In genomic region chr2:110961024-110961423, GRCh38 we compare ENCODE assay signal across 29 cellular contexts.
"Had no signal": no experiment of that assay in that cellular context is flagged by ENCODE, and none has a peak within 500 bp of the region (broad histone marks: within the 10 kb centered on the region; RNA-seq: fewer than 3 reads in every experiment).

No MANE protein-coding gene starts in this region.

- H3K27me3 ChIP-seq: pancreas, tibial nerve, vagina had no signal

- ATAC-seq: heart left ventricle; left cardiac atrium; left lobe of liver; mucosa of descending colon; naive thymus-derived CD4-positive, alpha-beta T cell; natural killer cell treated with Interleukin-12 subunit alpha and Interleukin-12 subunit beta and Interleukin-15 and Interleukin-18, amount 100 ng/mL, for 72 hours; pancreas; right cardiac atrium; sciatic nerve; stimulated activated effector memory CD8-positive, alpha-beta T cell treated with anti-CD3 and anti-CD28 coated beads, Interleukin-12 subunit alpha, Interleukin-12 subunit beta, amount 100 ng/mL, for 72 hours had no signal

- DNase-seq: heart left ventricle; islet precursor cell; left cardiac atrium; lower lobe of right lung; mesendoderm; midbrain; mucosa of descending colon; naive thymus-derived CD4-positive, alpha-beta T cell; nucleus accumbens; pancreas; posterior cingulate gyrus; retina; right cardiac atrium; spleen; stimulated activated CD4-positive, alpha-beta T cell treated with anti-CD3 and anti-CD28 coated beads, Interleukin-4, amount 100 ng/mL, for 24 hours; stimulated activated naive CD4-positive, alpha-beta T cell had no signal

- H3K9me3 ChIP-seq: heart left ventricle, lower lobe of right lung, mucosa of descending colon, pancreas, prostate gland, spleen, suprapubic skin, thoracic aorta, tibial nerve, vagina had no signal

- H3K4me3 Mint-ChIP-seq: naive thymus-derived CD4-positive, alpha-beta T cell; natural killer cell treated with Interleukin-12 subunit alpha and Interleukin-12 subunit beta and Interleukin-15 and Interleukin-18, amount 100 ng/mL, for 72 hours; neural crest cell; stimulated activated effector memory CD8-positive, alpha-beta T cell treated with anti-CD3 and anti-CD28 coated beads, Interleukin-12 subunit alpha, Interleukin-12 subunit beta, amount 100 ng/mL, for 72 hours; stimulated activated naive CD8-positive, alpha-beta T cell treated with anti-CD3 and anti-CD28 coated beads, Interleukin-15, Interleukin-2, amounts not matched to agents 100 ng/mL and 50 ng/mL, for 24 hours; type B pancreatic cell had no signal

- H3K27ac Mint-ChIP-seq: naive thymus-derived CD4-positive, alpha-beta T cell; natural killer cell treated with Interleukin-12 subunit alpha and Interleukin-12 subunit beta and Interleukin-15 and Interleukin-18, amount 100 ng/mL, for 72 hours; stimulated activated effector memory CD8-positive, alpha-beta T cell treated with anti-CD3 and anti-CD28 coated beads, Interleukin-12 subunit alpha, Interleukin-12 subunit beta, amount 100 ng/mL, for 72 hours; stimulated activated naive CD8-positive, alpha-beta T cell treated with anti-CD3 and anti-CD28 coated beads, Interleukin-15, Interleukin-2, amounts not matched to agents 100 ng/mL and 50 ng/mL, for 24 hours; type B pancreatic cell had no signal

- H3K36me3 ChIP-seq: heart left ventricle, lower lobe of right lung, pancreas, prostate gland, spleen, suprapubic skin, thoracic aorta, tibial nerve, vagina had no signal

- H3K27ac ChIP-seq: heart left ventricle, lower lobe of right lung, pancreas, prostate gland, skin epidermis, spleen, suprapubic skin, thoracic aorta, tibial nerve, vagina had no signal

- H3K27me3 Mint-ChIP-seq: type B pancreatic cell had no signal

- H3K4me1 ChIP-seq: heart left ventricle, lower lobe of right lung, pancreas, prostate gland, spleen, suprapubic skin, tibial nerve, vagina had no signal

- H3K4me3 ChIP-seq: heart left ventricle, lower lobe of right lung, mucosa of descending colon, pancreas, prostate gland, skin epidermis, spleen, suprapubic skin, thoracic aorta, tibial nerve, vagina had no signal

- H3K36me3 Mint-ChIP-seq: naive thymus-derived CD4-positive, alpha-beta T cell; natural killer cell treated with Interleukin-12 subunit alpha and Interleukin-12 subunit beta and Interleukin-15 and Interleukin-18, amount 100 ng/mL, for 72 hours; stimulated activated effector memory CD8-positive, alpha-beta T cell treated with anti-CD3 and anti-CD28 coated beads, Interleukin-12 subunit alpha, Interleukin-12 subunit beta, amount 100 ng/mL, for 72 hours; type B pancreatic cell had no signal

- H3K9me3 Mint-ChIP-seq: naive thymus-derived CD4-positive, alpha-beta T cell; natural killer cell treated with Interleukin-12 subunit alpha and Interleukin-12 subunit beta and Interleukin-15 and Interleukin-18, amount 100 ng/mL, for 72 hours; stimulated activated effector memory CD8-positive, alpha-beta T cell treated with anti-CD3 and anti-CD28 coated beads, Interleukin-12 subunit alpha, Interleukin-12 subunit beta, amount 100 ng/mL, for 72 hours; stimulated activated naive CD8-positive, alpha-beta T cell treated with anti-CD3 and anti-CD28 coated beads, Interleukin-15, Interleukin-2, amounts not matched to agents 100 ng/mL and 50 ng/mL, for 24 hours; type B pancreatic cell had no signal

- H3K4me1 Mint-ChIP-seq: naive thymus-derived CD4-positive, alpha-beta T cell; stimulated activated effector memory CD8-positive, alpha-beta T cell treated with anti-CD3 and anti-CD28 coated beads, Interleukin-12 subunit alpha, Interleukin-12 subunit beta, amount 100 ng/mL, for 72 hours had no signal
